In genomic region chr18:63137999-63138448, GRCh38 we compare ENCODE assay signal across 1 cellular context.
TF ChIP-seq lines count a peak whose summit lies in the region.

No MANE protein-coding gene starts in this region.

TF ChIP-seq in GM23338, 12 proteins besides CTCF, POLR2A, EP300 and RAD21 (continued from another document):
- TF ChIP-seq REST (IDR thresholded peaks at IDR 0.05; ENCODE audit: unreplicated experiment), result no peak
- TF ChIP-seq JUNB (IDR thresholded peaks at IDR 0.05; ENCODE audit: unreplicated experiment), result no peak
- TF ChIP-seq ETS1 (IDR thresholded peaks at IDR 0.05), result no peak
- TF ChIP-seq EZH2 (IDR thresholded peaks at IDR 0.05; ENCODE audit: low read depth, unreplicated experiment), result no peak
- TF ChIP-seq ZNF114 (CRISPR knock-in tag; IDR thresholded peaks at IDR 0.05), result no peak
